8 cellular contexts compared by ENCODE assay signal in the genomic region with DNA sequence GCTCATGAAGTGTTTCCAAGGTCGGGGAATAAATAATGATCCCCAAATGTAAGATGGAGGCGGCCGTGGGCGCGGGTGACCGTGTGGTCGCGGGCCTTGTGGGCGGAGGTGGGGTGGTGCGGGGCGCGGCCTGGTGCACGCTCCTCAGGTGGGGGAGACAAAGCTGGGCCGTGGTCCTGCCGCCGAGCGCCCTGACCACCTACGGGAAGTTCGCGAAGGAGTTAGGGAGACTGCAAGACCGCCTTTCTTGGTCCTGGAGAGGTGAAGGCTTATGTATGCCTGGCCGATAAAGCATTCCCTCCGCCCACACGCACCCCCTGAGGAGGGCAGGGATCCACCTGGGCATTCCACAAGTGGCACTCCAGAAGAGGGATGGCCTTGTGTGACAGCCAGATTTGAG. TPM values are rescaled to one million over a fixed set of nuclear protein-coding genes. Genes with fewer than 3 reads are reported as not detected.
DNase-seq lines count a peak whose midpoint lies in the region; ATAC-seq and TF ChIP-seq lines count a peak whose summit lies in the region.

No MANE protein-coding gene starts in this region.

- H3K9me3 ChIP-seq in heart right ventricle (no peaks in the 10 kb centered on the region), mammary epithelial cell (replicated peaks; ENCODE audit: insufficient read depth, low read length) (no peaks in the 10 kb centered on the region), vagina (no peaks in the 10 kb centered on the region)

- H3K27ac ChIP-seq in heart right ventricle = peak overlapping the region in 5 of 10 donors; percentile 88 to 95 (median 94)
- no peak overlapping the region for H3K27ac ChIP-seq in mammary epithelial cell (ENCODE audit: insufficient read depth, low read depth, low read length)
- peak overlapping the region; percentile 94 for H3K27ac ChIP-seq in vagina

- no TSS peak for BruUV-seq in mammary epithelial cell (replicated peaks; lab: Mats Ljungman, UMichigan)

- no peaks in the 10 kb centered on the region for H4K20me1 ChIP-seq in mammary epithelial cell (ENCODE audit: insufficient read depth, low read length)

- peaks cover 12% of the 10 kb centered on the region for H3K4me1 Mint-ChIP-seq in memory B cell

- peak in 4 of 8 donors; percentile 1 to 15 (median 3) for ATAC-seq in heart right ventricle
- no peak for ATAC-seq in Right ventricle myocardium superior (ENCODE audit: poor library complexity)
- ATAC-seq in memory B cell (ENCODE audit: low read depth) = no peak
- no peak for ATAC-seq in HG02938 (IDR thresholded peaks at IDR 0.05; ENCODE audit: unreplicated experiment)
- no peak for ATAC-seq in HG03280 (IDR thresholded peaks at IDR 0.05; ENCODE audit: unreplicated experiment)

- dilution Hi-C loops in mammary epithelial cell (cut with HindIII; ENCODE audit: low sequenced_read_pairs) = no loop called here

- H3K4me1 ChIP-seq in heart right ventricle (peaks cover 0 to 47% (median 18%) of the 10 kb centered on the region in 9 donors), mammary epithelial cell (ENCODE audit: insufficient read depth, low read length) (peaks cover 14% of the 10 kb centered on the region), vagina (peaks cover 17% of the 10 kb centered on the region)

- DNase-seq in heart right ventricle = no peak
- DNase-seq in Right ventricle myocardium superior = no peak
- no peak for DNase-seq in mammary epithelial cell
- DNase-seq in memory B cell (ENCODE audit: low spot score in 2 of 2) = no peak
- DNase-seq in vagina (ENCODE audit: extremely low spot score in 2 of 2) = no peak
- DNase-seq in inferior parietal cortex (ENCODE audit: extremely low spot score) = no peak

- no peaks in the 10 kb centered on the region for H3K27me3 Mint-ChIP-seq in memory B cell

- peak overlapping the region; percentile 90 for H3K4me3 Mint-ChIP-seq in memory B cell

- H3K36me3 ChIP-seq in heart right ventricle = no peaks in the 10 kb centered on the region
- H3K36me3 ChIP-seq in mammary epithelial cell (ENCODE audit: insufficient read depth, low read length) = no peaks in the 10 kb centered on the region
- no peaks in the 10 kb centered on the region for H3K36me3 ChIP-seq in vagina

- intact Hi-C loops in heart right ventricle (cut with DNase I) = no loop called here
- intact Hi-C loops in Right ventricle myocardium superior (cut with DNase I) = no loop called here
- intact Hi-C loops in mammary epithelial cell (cut with micrococcal nuclease) = loop anchor here (5.0 kb wide), 1 partner anchor 109 kb away; a partner anchor contains a TSS
- intact Hi-C loops in vagina (cut with DNase I) = loop anchor here (10.0 kb wide), 1 partner anchor 112 kb away; a partner anchor contains a TSS

- 27 to 37% methylated on average over 24 of the region's 24 CpGs for WGBS in heart right ventricle, 2 donors
- no CpG with 5 or more reads among the region's 24 CpGs for WGBS in mammary epithelial cell (ENCODE audit: low coverage, missing lambda C conversion rate)

- H3K4me3 ChIP-seq in heart right ventricle (peak overlapping the region; percentile 68 to 99 (median 94)), mammary epithelial cell (replicated peaks in 1 of 3; ENCODE audit: insufficient read depth in 1 of 3, low read depth in 2 of 3, low read length in 3 of 3) (peak overlapping the region; percentile 57 to 74 (median 72)), vagina (peak overlapping the region; percentile 85 to 95)

- peak overlapping the region; percentile 31 for H3K27ac Mint-ChIP-seq in memory B cell

- TF ChIP-seq POLR2A in vagina (IDR thresholded peaks at IDR 0.05) = no peak

- H3K9ac ChIP-seq in mammary epithelial cell (ENCODE audit: insufficient read depth, low read length) = peak overlapping the region; percentile 69

- TF ChIP-seq CTCF in heart right ventricle (IDR thresholded peaks at IDR 0.05) = no peak
- TF ChIP-seq CTCF in mammary epithelial cell (conservative IDR thresholded peaks at IDR 0.05 in 1 of 2, IDR thresholded peaks at IDR 0.05 in 1 of 2; ENCODE audit: extremely low read depth in 1 of 2, insufficient read depth in 1 of 2, low read depth in 1 of 2, low read length in 2 of 2) = no peak
- no peak for TF ChIP-seq CTCF in vagina (IDR thresholded peaks at IDR 0.05)

- in situ Hi-C loops in mammary epithelial cell (cut with MboI; ENCODE audit: low sequenced_read_pairs in 2 of 2) = no loop called here

- peak overlapping the region; percentile 91 for H2AFZ ChIP-seq in mammary epithelial cell (ENCODE audit: low read depth, low read length)

- no peaks in the 10 kb centered on the region for H3K9me3 Mint-ChIP-seq in memory B cell

- H3K36me3 Mint-ChIP-seq in memory B cell = no peaks in the 10 kb centered on the region

- CTCF ChIA-PET in mammary epithelial cell (lab: Charles Lee; ENCODE audit: low non-redundant PET) = interaction anchor here (0.6 kb wide), 1 partner anchor 44 kb away, joined by 3 read pairs; no protein-coding TSS in a partner anchor

- peaks cover 10% of the 10 kb centered on the region for H3K79me2 ChIP-seq in mammary epithelial cell (ENCODE audit: insufficient read depth, low read length)

- no peaks in the 10 kb centered on the region for H3K27me3 ChIP-seq in heart right ventricle
- no peaks in the 10 kb centered on the region for H3K27me3 ChIP-seq in mammary epithelial cell (ENCODE audit: insufficient read depth, low read length)
- H3K27me3 ChIP-seq in vagina = no peaks in the 10 kb centered on the region

- peak overlapping the region; percentile 90 for H3K4me2 ChIP-seq in mammary epithelial cell (ENCODE audit: insufficient read depth, low read depth, low read length)

RNA-seq across cellular contexts. Expression of a gene that starts 1.6 kb away (rescaled TPM):
- total RNA-seq in heart right ventricle (10 to 100 TPM; 16.2 to 46.4 (median 31.7) TPM), Right ventricle myocardium superior (17.7 TPM), mammary epithelial cell (10 to 100 TPM in 1 of 2 donors, 1 to 10 TPM in 1; 9.7 to 15.5 TPM), vagina (44.2 TPM)
- polyA plus RNA-seq in heart right ventricle (10 to 100 TPM in 1 of 2 donors, 1 to 10 TPM in 1; 8.8 to 11.0 TPM), mammary epithelial cell (5.2 TPM)
- 7.6 TPM for polyA minus RNA-seq in mammary epithelial cell

Comparison
In these comparisons a context has a peak if more than half of its experiments do, and no peak if none do; other contexts are left out.
1. intact Hi-C loops: an anchor here in mammary epithelial cell (5.0 kb wide) and vagina (10.0 kb wide); none called in heart right ventricle and Right ventricle myocardium superior.